In the genomic region with DNA sequence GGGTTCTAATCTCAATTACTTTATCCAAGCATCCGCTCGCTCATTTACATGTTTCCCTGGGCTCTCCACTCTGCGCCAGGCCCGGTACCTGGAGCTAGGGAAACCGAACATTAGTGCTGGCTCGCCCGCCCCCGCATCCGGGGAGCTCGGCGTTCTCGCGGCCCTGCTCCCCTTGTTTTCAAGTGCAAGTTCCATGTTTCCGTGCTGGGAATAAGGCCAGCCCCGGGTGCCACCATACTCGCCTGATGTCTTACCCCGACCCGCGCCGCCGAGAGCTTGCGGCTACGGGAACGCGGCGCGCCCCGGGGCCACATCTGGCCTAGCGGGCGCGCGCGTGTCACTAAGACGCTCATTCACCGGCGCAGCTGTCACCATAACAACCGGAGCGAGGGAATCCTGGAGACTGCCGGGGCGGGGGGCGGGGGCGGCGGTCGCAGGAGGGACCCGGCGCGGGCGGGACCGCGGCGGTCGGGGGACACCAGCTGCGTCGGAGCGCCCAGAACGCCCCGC, we compare ENCODE assay signal across 8 cellular contexts. TPM values are rescaled to one million over a fixed set of nuclear protein-coding genes. Genes with fewer than 3 reads are reported as not detected.
DNase-seq lines count a peak whose midpoint lies in the region; ATAC-seq, FAIRE-seq and TF ChIP-seq lines count a peak whose summit lies in the region.

A gene with protein sequence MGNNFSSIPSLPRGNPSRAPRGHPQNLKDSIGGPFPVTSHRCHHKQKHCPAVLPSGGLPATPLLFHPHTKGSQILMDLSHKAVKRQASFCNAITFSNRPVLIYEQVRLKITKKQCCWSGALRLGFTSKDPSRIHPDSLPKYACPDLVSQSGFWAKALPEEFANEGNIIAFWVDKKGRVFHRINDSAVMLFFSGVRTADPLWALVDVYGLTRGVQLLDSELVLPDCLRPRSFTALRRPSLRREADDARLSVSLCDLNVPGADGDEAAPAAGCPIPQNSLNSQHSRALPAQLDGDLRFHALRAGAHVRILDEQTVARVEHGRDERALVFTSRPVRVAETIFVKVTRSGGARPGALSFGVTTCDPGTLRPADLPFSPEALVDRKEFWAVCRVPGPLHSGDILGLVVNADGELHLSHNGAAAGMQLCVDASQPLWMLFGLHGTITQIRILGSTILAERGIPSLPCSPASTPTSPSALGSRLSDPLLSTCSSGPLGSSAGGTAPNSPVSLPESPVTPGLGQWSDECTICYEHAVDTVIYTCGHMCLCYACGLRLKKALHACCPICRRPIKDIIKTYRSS (plus strand): TSS at position 344 of the 510 bp plus-strand sequence. CDS start 683 bp downstream, outside the sequence.

- POLR2A ChIA-PET in GM10248 (lab: Yijun Ruan, JAX): no interaction called here

- peaks cover 3% of the 10 kb centered on the region for H3K36me3 Mint-ChIP-seq in central memory CD8-positive, alpha-beta T cell (ENCODE audit: insufficient read depth)

- peaks cover 35% of the 10 kb centered on the region for H3K27me3 ChIP-seq in lower lobe of right lung (ENCODE audit: low read depth)

- no peaks in the 10 kb centered on the region for H3K9me3 ChIP-seq in lower lobe of right lung

- H3K4me1 ChIP-seq in lower lobe of right lung: peaks cover 17% of the 10 kb centered on the region

- H3K27me3 Mint-ChIP-seq in central memory CD8-positive, alpha-beta T cell: peaks cover 57% of the 10 kb centered on the region

- H3K4me3 ChIP-seq in lower lobe of right lung: peak within 1 kb of the TSS; percentile 53

- H3K4me1 Mint-ChIP-seq in central memory CD8-positive, alpha-beta T cell: peaks cover 20% of the 10 kb centered on the region

- intact Hi-C loops in lower lobe of right lung (cut with DNase I): no loop called here

- TF ChIP-seq CTCF in lower lobe of right lung (IDR thresholded peaks at IDR 0.05) (no peak), GM10248 (IDR thresholded peaks at IDR 0.05; ENCODE audit: control extremely low read depth, extremely low read depth, low read depth, missing control alignments) (no peak)

- no peak for ATAC-seq in central memory CD8-positive, alpha-beta T cell (replicated peaks; ENCODE audit: extremely low read depth, poor library complexity, severe bottlenecking)
- peak in 1 of 2 donors; percentile 16 for ATAC-seq in lower lobe of right lung
- ATAC-seq in stimulated activated naive CD8-positive, alpha-beta T cell treated with anti-CD3 and anti-CD28 coated beads, Interleukin-15, Interleukin-2, amounts not matched to agents 100 U/mL and 50 U/mL, for 24 hours: peak; percentile 12

- H3K9me3 Mint-ChIP-seq in central memory CD8-positive, alpha-beta T cell: no peaks in the 10 kb centered on the region

- H3K4me3 Mint-ChIP-seq in central memory CD8-positive, alpha-beta T cell: peak within 1 kb of the TSS; percentile 77

- CTCF ChIA-PET in GM10248 (lab: Yijun Ruan, JAX): interaction anchor here (0.9 to 7.9 kb wide), 13 partner anchors 9 to 106 kb away, joined by 3 to 69 read pairs (median 4); a partner anchor contains a TSS

- DNase-seq in GM12891 (ENCODE audit: insufficient read length, low spot score): peak; percentile 37
- DNase-seq in NCI-H82 treated with DMSO at 0.1 percent for 48 hours (lab: John Stamatoyannopoulos, UW; ENCODE audit: unreplicated experiment): peak; percentile 4
- DNase-seq in central memory CD8-positive, alpha-beta T cell (ENCODE audit: low spot score in 2 of 2): no peak
- DNase-seq in lower lobe of right lung: no peak
- peak; percentile 31 for DNase-seq in stimulated activated naive CD8-positive, alpha-beta T cell treated with anti-CD3 and anti-CD28 coated beads, Interleukin-15, Interleukin-2, amounts not matched to agents 100 U/mL and 50 U/mL, for 24 hours
- no peak for DNase-seq in GM10248 (ENCODE audit: extremely low spot score)
- no peak for DNase-seq in GM19239 (ENCODE audit: insufficient read length, low spot score)
- no peak for DNase-seq in NCI-H1048 (lab: John Stamatoyannopoulos, UW)

- H3K27ac Mint-ChIP-seq in central memory CD8-positive, alpha-beta T cell (ENCODE audit: low read depth): no peak within 1 kb of the TSS

- no peak within 1 kb of the TSS for H3K27ac ChIP-seq in lower lobe of right lung

- H3K36me3 ChIP-seq in lower lobe of right lung: no peaks in the 10 kb centered on the region

- FAIRE-seq in GM12891 (lab: Jason Lieb, UNC): peak; percentile 63
- no peak for FAIRE-seq in GM19239 (lab: Jason Lieb, UNC)

- no peak for TF ChIP-seq POLR2A in GM12891 (IDR thresholded peaks at IDR 0.05; ENCODE audit: low read depth, low read length)

TF ChIP-seq in GM12891, 5 proteins besides CTCF, POLR2A, EP300 and RAD21:
- TF ChIP-seq PAX5 (IDR thresholded peaks at IDR 0.05; ENCODE audit: insufficient read depth, low read length, severe bottlenecking) (no peak), TAF1 (IDR thresholded peaks at IDR 0.05; ENCODE audit: low read depth, low read length) (no peak), POU2F2 (IDR thresholded peaks at IDR 0.05; ENCODE audit: low read depth, low read length) (no peak), SPI1 (IDR thresholded peaks at IDR 0.05; ENCODE audit: low read depth, low read length) (no peak), POLR2AphosphoS5 (IDR thresholded peaks at IDR 0.05; ENCODE audit: low read depth, low read length) (no peak)

RNA-seq across cellular contexts. Expression of the gene that starts here (rescaled TPM):
- 1.1 TPM for polyA plus RNA-seq in GM12891 (2012; ENCODE audit: low read depth, missing spikeins)
- total RNA-seq in lower lobe of right lung: 0.95 TPM

Comparison
In these comparisons a context has a peak if more than half of its experiments do, and no peak if none do; other contexts are left out.
1. DNase-seq: peak in GM12891 (single experiment), NCI-H82 treated with DMSO at 0.1 percent for 48 hours (single experiment) and stimulated activated naive CD8-positive, alpha-beta T cell treated with anti-CD3 and anti-CD28 coated beads, Interleukin-15, Interleukin-2, amounts not matched to agents 100 U/mL and 50 U/mL, for 24 hours (single experiment); none in central memory CD8-positive, alpha-beta T cell (0 of 2), lower lobe of right lung (single experiment), GM10248 (single experiment), GM19239 (single experiment) and NCI-H1048 (single experiment).